ENCODE assay signal across 23 cellular contexts in the genomic region with DNA sequence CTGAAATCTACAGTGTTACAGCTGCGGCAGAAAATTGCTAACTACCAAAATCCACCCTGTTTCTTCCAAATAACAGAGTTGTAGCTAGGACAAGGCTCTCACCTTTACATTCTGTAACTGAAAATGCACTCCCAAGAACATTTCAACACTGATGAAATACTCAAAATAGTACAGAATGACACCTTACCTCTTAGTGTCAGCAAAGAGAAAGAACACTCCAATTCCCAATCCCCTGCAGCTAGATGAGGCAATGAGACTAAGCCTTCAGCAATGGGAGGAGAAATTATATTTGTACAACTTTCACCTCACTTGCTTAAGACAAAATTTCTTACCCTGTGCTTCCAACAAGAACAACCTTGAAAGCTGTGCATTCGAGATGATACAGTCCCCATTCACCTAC.
"Had no signal": no experiment of that assay in that cellular context is flagged by ENCODE, and none has a peak within 500 bp of the region (broad histone marks: within the 10 kb centered on the region; RNA-seq: fewer than 3 reads in every experiment).

No MANE protein-coding gene starts in this region.

- H3K4me1 Mint-ChIP-seq: natural killer cell had no signal

- H3K36me3 ChIP-seq: esophagus squamous epithelium, gastroesophageal sphincter, left ventricle myocardium inferior, transverse colon, vagina had no signal

- H3K4me3 ChIP-seq: coronary artery, esophagus squamous epithelium, gastroesophageal sphincter, left ventricle myocardium inferior, transverse colon, vagina had no signal

- H3K27me3 Mint-ChIP-seq: activated CD4-positive, alpha-beta memory T cell treated with anti-CD3 and anti-CD28 coated beads for 36 hours; activated naive CD8-positive, alpha-beta T cell treated with anti-CD3 and anti-CD28 coated beads, Interleukin-2, amount 10 ng/mL, durations not matched to agents 7 days and 5 days had no signal

- H3K36me3 Mint-ChIP-seq: activated CD4-positive, alpha-beta memory T cell treated with anti-CD3 and anti-CD28 coated beads for 36 hours; natural killer cell; stimulated activated effector memory CD8-positive, alpha-beta T cell treated with anti-CD3 and anti-CD28 coated beads, Interleukin-12 subunit alpha, Interleukin-12 subunit beta, amount 100 ng/mL, for 72 hours had no signal

- H3K9me3 Mint-ChIP-seq: activated CD4-positive, alpha-beta memory T cell treated with anti-CD3 and anti-CD28 coated beads for 36 hours; activated naive CD4-positive, alpha-beta T cell treated with anti-CD3 and anti-CD28 coated beads for 36 hours; activated naive CD8-positive, alpha-beta T cell treated with anti-CD3 and anti-CD28 coated beads, Interleukin-2, amount 10 ng/mL, durations not matched to agents 7 days and 5 days; activated T-cell treated with anti-CD3 and anti-CD28 coated beads, Interleukin-2, amount 50 U/mL, for 72 hours; mesothelial cell of epicardium; natural killer cell; stimulated activated effector memory CD8-positive, alpha-beta T cell treated with anti-CD3 and anti-CD28 coated beads, Interleukin-12 subunit alpha, Interleukin-12 subunit beta, amount 100 ng/mL, for 72 hours had no signal

- DNase-seq: activated CD4-positive, alpha-beta memory T cell treated with anti-CD3 and anti-CD28 coated beads for 36 hours; activated CD4-positive, alpha-beta T cell treated with anti-CD3 and anti-CD28 coated beads for 4 hours; activated CD4-positive, CD25-positive, alpha-beta regulatory T cell; activated effector memory CD4-positive, alpha-beta T cell treated with Interleukin-2 at 50 U/mL for 16 hours; activated naive CD4-positive, alpha-beta T cell treated with anti-CD3 and anti-CD28 coated beads for 36 hours; activated naive CD8-positive, alpha-beta T cell treated with anti-CD3 and anti-CD28 coated beads, Interleukin-2, amount 10 ng/mL, durations not matched to agents 7 days and 5 days; activated T-cell treated with anti-CD3 and anti-CD28 coated beads, Interleukin-2, amount 50 U/mL, for 72 hours; amygdala; cerebellar nuclear complex; esophagus squamous epithelium; left ventricle myocardium inferior; natural killer cell; small intestine; stimulated activated CD4-positive, alpha-beta T cell treated with anti-CD3 and anti-CD28 coated beads, Interleukin-2, amount 100 ng/mL, for 24 hours; T1000; transverse colon had no signal

- H3K4me3 Mint-ChIP-seq: activated CD4-positive, alpha-beta memory T cell treated with anti-CD3 and anti-CD28 coated beads for 36 hours; activated naive CD4-positive, alpha-beta T cell treated with anti-CD3 and anti-CD28 coated beads for 36 hours; activated naive CD8-positive, alpha-beta T cell treated with anti-CD3 and anti-CD28 coated beads, Interleukin-2, amount 10 ng/mL, durations not matched to agents 7 days and 5 days; activated T-cell treated with anti-CD3 and anti-CD28 coated beads, Interleukin-2, amount 50 U/mL, for 72 hours; mesothelial cell of epicardium; natural killer cell; stimulated activated effector memory CD8-positive, alpha-beta T cell treated with anti-CD3 and anti-CD28 coated beads, Interleukin-12 subunit alpha, Interleukin-12 subunit beta, amount 100 ng/mL, for 72 hours had no signal

- H3K27ac Mint-ChIP-seq: activated CD4-positive, alpha-beta memory T cell treated with anti-CD3 and anti-CD28 coated beads for 36 hours; activated naive CD4-positive, alpha-beta T cell treated with anti-CD3 and anti-CD28 coated beads for 36 hours; activated naive CD8-positive, alpha-beta T cell treated with anti-CD3 and anti-CD28 coated beads, Interleukin-2, amount 10 ng/mL, durations not matched to agents 7 days and 5 days; activated T-cell treated with anti-CD3 and anti-CD28 coated beads, Interleukin-2, amount 50 U/mL, for 72 hours; mesothelial cell of epicardium; natural killer cell; stimulated activated effector memory CD8-positive, alpha-beta T cell treated with anti-CD3 and anti-CD28 coated beads, Interleukin-12 subunit alpha, Interleukin-12 subunit beta, amount 100 ng/mL, for 72 hours had no signal

- ATAC-seq: activated T-cell treated with anti-CD3 and anti-CD28 coated beads, Interleukin-2, amount 50 U/mL, for 72 hours; gastroesophageal sphincter; natural killer cell; sciatic nerve; stimulated activated effector memory CD8-positive, alpha-beta T cell treated with anti-CD3 and anti-CD28 coated beads, Interleukin-12 subunit alpha, Interleukin-12 subunit beta, amount 100 ng/mL, for 72 hours had no signal

- H3K4me1 ChIP-seq: gastroesophageal sphincter, parathyroid adenoma, vagina had no signal

- H2AFZ ChIP-seq: parathyroid adenoma had no signal

- H3K9ac ChIP-seq: parathyroid adenoma had no signal

- H3K27me3 ChIP-seq: esophagus squamous epithelium, gastroesophageal sphincter, transverse colon, vagina had no signal

- H3K27ac ChIP-seq: coronary artery, esophagus squamous epithelium, gastroesophageal sphincter, left ventricle myocardium inferior, parathyroid adenoma, transverse colon, vagina had no signal

- H3K9me3 ChIP-seq: esophagus squamous epithelium, gastroesophageal sphincter, left ventricle myocardium inferior, transverse colon, vagina had no signal
